ENCODE assay signal across 10 cellular contexts in the genomic region with DNA sequence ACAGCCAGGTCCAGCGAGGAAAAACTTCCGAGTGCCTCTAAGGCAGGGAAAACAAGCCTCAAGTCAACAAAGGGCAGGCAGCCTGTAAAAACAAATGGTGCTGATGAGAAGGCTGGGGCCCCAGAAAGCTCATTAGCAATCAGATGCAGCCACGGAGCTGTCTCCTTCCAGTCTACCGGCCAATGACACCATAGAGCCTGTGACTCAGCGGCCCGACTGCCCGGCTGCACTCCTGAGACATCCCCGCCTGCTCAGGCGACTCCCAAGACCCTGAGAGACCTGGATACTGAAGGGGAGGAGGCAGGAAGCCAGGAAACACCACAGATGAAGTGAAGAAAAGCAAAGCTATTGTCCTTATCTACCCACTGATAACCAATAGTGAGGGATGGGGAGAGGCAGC.
DNase-seq lines count a peak whose midpoint lies in the region; FAIRE-seq and TF ChIP-seq lines count a peak whose summit lies in the region.
"Had no signal": no experiment of that assay in that cellular context is flagged by ENCODE, and none has a peak within 500 bp of the region (broad histone marks: within the 10 kb centered on the region; RNA-seq: fewer than 3 reads in every experiment).

No MANE protein-coding gene starts in this region.

- TF ChIP-seq CTCF in kidney epithelial cell (IDR thresholded peaks at IDR 0.05; ENCODE audit: insufficient read depth, low read length, poor library complexity, severe bottlenecking), result no peak

- H3K36me3 ChIP-seq in kidney epithelial cell (ENCODE audit: control insufficient read depth, insufficient read depth, low read length), result no peaks in the 10 kb centered on the region

- peak; percentile 44 for DNase-seq in NCI-H69 (lab: John Stamatoyannopoulos, UW)
- peak; percentile 59 for DNase-seq in dermis blood vessel endothelial cell
- peak; percentile 21 for DNase-seq in kidney epithelial cell (ENCODE audit: low read depth)
- DNase-seq in urothelium cell line (ENCODE audit: low spot score), result peak; percentile 42
- no peak for DNase-seq in DMS79 treated with DMSO at 0.1 percent for 48 hours (lab: John Stamatoyannopoulos, UW)
- DNase-seq in KG1 (lab: John Stamatoyannopoulos, UW), result no peak
- DNase-seq in NAMALWA (ENCODE audit: low spot score), result no peak
- DNase-seq: left colon; NCI-H446 treated with DMSO at 0.1 percent for 48 hours; stimulated activated CD4-positive, alpha-beta T cell treated with anti-CD3 and anti-CD28 coated beads, Interleukin-1b, Interleukin-23, amount 100 ng/mL, for 48 hours had no signal

- H3K27me3 ChIP-seq in kidney epithelial cell (ENCODE audit: control insufficient read depth, insufficient read depth, low read length), result no peaks in the 10 kb centered on the region

- H3K4me3 ChIP-seq in kidney epithelial cell (ENCODE audit: low read depth, low read length), result no peak overlapping the region

- FAIRE-seq in urothelium cell line (lab: Jason Lieb, UNC), result no peak

Comparison
In these comparisons a context has a peak if more than half of its experiments do, and no peak if none do; other contexts are left out.
1. DNase-seq: peak in NCI-H69 (single experiment), dermis blood vessel endothelial cell (single experiment), kidney epithelial cell (single experiment) and urothelium cell line (single experiment); none in DMS79 treated with DMSO at 0.1 percent for 48 hours (single experiment), KG1 (single experiment) and NAMALWA (single experiment).